10 cellular contexts compared by ENCODE assay signal in genomic region chr17:15409721-15410247, GRCh38. TPM values are rescaled to one million over a fixed set of nuclear protein-coding genes. Genes with fewer than 3 reads are reported as not detected.
A peak's percentile ranks its signal among the peaks of the same experiment; 100 is the strongest.
DNase-seq lines count a peak whose midpoint lies in the region; ATAC-seq and TF ChIP-seq lines count a peak whose summit lies in the region.
"Had no signal": no experiment of that assay in that cellular context is flagged by ENCODE, and none has a peak within 500 bp of the region (broad histone marks: within the 10 kb centered on the region; RNA-seq: fewer than 3 reads in every experiment).

No MANE protein-coding gene starts in this region.

- peak; percentile 64 to 73 for ATAC-seq in lower lobe of right lung
- no peak for ATAC-seq in GM18511 (IDR thresholded peaks at IDR 0.05; ENCODE audit: unreplicated experiment)

- WGBS in testis, 2 donors: 41 to 47% methylated on average over 14 of the region's 14 CpGs

- CTCF ChIA-PET in HEK293T (lab: Yijun Ruan, JAX): interaction anchor here (0.6 kb wide), 1 partner anchor 738 kb away, joined by 3 read pairs; no protein-coding TSS in a partner anchor

- peak overlapping the region in 1 of 2 donors; percentile 5 for H3K9ac ChIP-seq in duodenal mucosa (ENCODE audit: low read depth in 1 of 2, low read length in 2 of 2)

- TF ChIP-seq CTCF in lower lobe of right lung (IDR thresholded peaks at IDR 0.05): no peak
- TF ChIP-seq CTCF in testis (IDR thresholded peaks at IDR 0.05): no peak

- H3K27ac ChIP-seq in duodenal mucosa (ENCODE audit: low read depth, low read length) (peak overlapping the region; percentile 2), lower lobe of right lung (peak overlapping the region; percentile 69), testis (peak overlapping the region; percentile 52 to 81)

- peaks cover 3% of the 10 kb centered on the region for H3K4me1 Mint-ChIP-seq in T-helper 2 cell treated with Interferon-gamma antibody and Interleukin-4, amounts not matched to agents 5 μg/mL and 100 μg/mL, for 36 hours (ENCODE audit: low read depth)

- H3K36me3 Mint-ChIP-seq in T-helper 2 cell treated with Interferon-gamma antibody and Interleukin-4, amounts not matched to agents 5 μg/mL and 100 μg/mL, for 36 hours (ENCODE audit: low read depth): no peaks in the 10 kb centered on the region

- peaks cover 12 to 19% of the 10 kb centered on the region in 2 donors for H3K4me1 ChIP-seq in duodenal mucosa (ENCODE audit: control insufficient read depth in 1 of 2, insufficient read depth in 2 of 2, low read length in 2 of 2)
- H3K4me1 ChIP-seq in lower lobe of right lung: peaks cover 12% of the 10 kb centered on the region
- H3K4me1 ChIP-seq in testis: peaks cover 22% of the 10 kb centered on the region

- DNase-seq in HT1080 (ENCODE audit: low read depth) (peak; percentile 76), lower lobe of right lung (no peak), testis (peak; percentile 60), HUDEP-2 (lab: John Stamatoyannopoulos, UW; ENCODE audit: unreplicated experiment in 76 of 76) (no peak), HEK293T (ENCODE audit: extremely low spot score) (no peak)
- DNase-seq in T-helper 2 cell treated with Interferon-gamma antibody and Interleukin-4, amounts not matched to agents 5 μg/mL and 100 μg/mL, for 36 hours (ENCODE audit: low spot score): no peak
- DNase-seq: H7 had no signal

- no peaks in the 10 kb centered on the region for H3K9me3 ChIP-seq in duodenal mucosa (ENCODE audit: control insufficient read depth in 1 of 2, low read length in 2 of 2)
- H3K9me3 ChIP-seq in lower lobe of right lung: no peaks in the 10 kb centered on the region
- H3K9me3 ChIP-seq in testis: no peaks in the 10 kb centered on the region

- H3K27me3 ChIP-seq in duodenal mucosa (ENCODE audit: control insufficient read depth in 1 of 2, insufficient read depth in 2 of 2, low read length in 2 of 2) (no peaks in the 10 kb centered on the region), lower lobe of right lung (ENCODE audit: low read depth) (no peaks in the 10 kb centered on the region), testis (no peaks in the 10 kb centered on the region)

- H3K4me3 Mint-ChIP-seq in T-helper 2 cell treated with Interferon-gamma antibody and Interleukin-4, amounts not matched to agents 5 μg/mL and 100 μg/mL, for 36 hours: no peak overlapping the region
- H3K4me3 Mint-ChIP-seq: activated T-helper 1 cell treated with anti-CD3 and anti-CD28 coated beads, Interleukin-12 subunit alpha, Interleukin-12 subunit beta, Interleukin-2, Interleukin-4 antibody, amounts not matched to agents 30 ng/mL and 10 ng/mL and 1 ng/mL, durations not matched to agents 14 hours and 24 hours and 36 hours had no signal

- H3K9me3 Mint-ChIP-seq in T-helper 2 cell treated with Interferon-gamma antibody and Interleukin-4, amounts not matched to agents 5 μg/mL and 100 μg/mL, for 36 hours: no peaks in the 10 kb centered on the region
- H3K9me3 Mint-ChIP-seq: activated T-helper 1 cell treated with anti-CD3 and anti-CD28 coated beads, Interleukin-12 subunit alpha, Interleukin-12 subunit beta, Interleukin-2, Interleukin-4 antibody, amounts not matched to agents 30 ng/mL and 10 ng/mL and 1 ng/mL, durations not matched to agents 14 hours and 24 hours and 36 hours had no signal

- H3K36me3 ChIP-seq in duodenal mucosa (ENCODE audit: control insufficient read depth in 1 of 2, insufficient read depth in 2 of 2, low read length in 2 of 2): no peaks in the 10 kb centered on the region
- no peaks in the 10 kb centered on the region for H3K36me3 ChIP-seq in lower lobe of right lung
- H3K36me3 ChIP-seq in testis (ENCODE audit: low read depth, missing control alignments): no peaks in the 10 kb centered on the region

- TF ChIP-seq POLR2A in testis (IDR thresholded peaks at IDR 0.05): no peak

- intact Hi-C loops in lower lobe of right lung (cut with DNase I): no loop called here
- intact Hi-C loops in testis (cut with DNase I; ENCODE audit: low total_unique reads): no loop called here

- POLR2A ChIA-PET in HEK293T (lab: Yijun Ruan, JAX): no interaction called here

- H3K27me3 Mint-ChIP-seq in T-helper 2 cell treated with Interferon-gamma antibody and Interleukin-4, amounts not matched to agents 5 μg/mL and 100 μg/mL, for 36 hours (ENCODE audit: low read depth): no peaks in the 10 kb centered on the region

- H3K27ac Mint-ChIP-seq in T-helper 2 cell treated with Interferon-gamma antibody and Interleukin-4, amounts not matched to agents 5 μg/mL and 100 μg/mL, for 36 hours: no peak overlapping the region
- H3K27ac Mint-ChIP-seq: activated T-helper 1 cell treated with anti-CD3 and anti-CD28 coated beads, Interleukin-12 subunit alpha, Interleukin-12 subunit beta, Interleukin-2, Interleukin-4 antibody, amounts not matched to agents 30 ng/mL and 10 ng/mL and 1 ng/mL, durations not matched to agents 14 hours and 24 hours and 36 hours had no signal

- H3K4me3 ChIP-seq in duodenal mucosa (ENCODE audit: low read depth in 1 of 2, low read length in 2 of 2) (no peak overlapping the region), lower lobe of right lung (no peak overlapping the region), testis (no peak overlapping the region)

TF ChIP-seq in HEK293T, 16 proteins besides CTCF, POLR2A, EP300 and RAD21:
- no peak for TF ChIP-seq PKNOX1 (IDR thresholded peaks at IDR 0.05)
- no peak for TF ChIP-seq ZNF384 (IDR thresholded peaks at IDR 0.05)
- no peak for TF ChIP-seq L3MBTL2 (conservative IDR thresholded peaks at IDR 0.05)
- no peak for TF ChIP-seq HDGF (IDR thresholded peaks at IDR 0.05; ENCODE audit: borderline replicate concordance)
- TF ChIP-seq FOXK2 (IDR thresholded peaks at IDR 0.05): no peak
- no peak for TF ChIP-seq CTBP1 (IDR thresholded peaks at IDR 0.05; ENCODE audit: borderline replicate concordance)
- no peak for TF ChIP-seq NFRKB (IDR thresholded peaks at IDR 0.05)
- TF ChIP-seq FOXA1 (IDR thresholded peaks at IDR 0.05): no peak
- no peak for TF ChIP-seq BHLHE40 (IDR thresholded peaks at IDR 0.05; ENCODE audit: borderline replicate concordance)
- TF ChIP-seq TARDBP (IDR thresholded peaks at IDR 0.05): no peak
- no peak for TF ChIP-seq FOXM1 (IDR thresholded peaks at IDR 0.05; ENCODE audit: borderline replicate concordance)
- TF ChIP-seq ELF4 (IDR thresholded peaks at IDR 0.05): no peak
- TF ChIP-seq LEF1 (IDR thresholded peaks at IDR 0.05; ENCODE audit: borderline replicate concordance): no peak
- no peak for TF ChIP-seq ARNT (IDR thresholded peaks at IDR 0.05)
- no peak for TF ChIP-seq SP1 (IDR thresholded peaks at IDR 0.05)
- no peak for TF ChIP-seq SUZ12 (IDR thresholded peaks at IDR 0.05)
TF ChIP-seq in HEK293T: peak in this region for 0.

RNA-seq across cellular contexts. Expression of gene CDRT4, which starts 57.6 kb away (rescaled TPM):
- total RNA-seq in HT1080 (2014; rRNA removed; shearing (Covaris generic)): 0.53 TPM in 1 of 2 replicates, not detected in the other
- polyA plus RNA-seq in HT1080 (2015; cell fraction: cytosol; rRNA removed): 0.21 and 0.43 TPM in 2 replicates
- 3.3 and 5.6 TPM in 2 replicates for polyA plus RNA-seq in HT1080 (2015; cell fraction: nucleus; rRNA removed)
- total RNA-seq in lower lobe of right lung (13.4 TPM), testis (10 to 100 TPM; 11.7 to 30.2 TPM)
- polyA plus RNA-seq in testis (ENCODE audit: insufficient read depth, low read depth, low replicate concordance): 28.3 TPM

Comparison
In these comparisons a context has a peak if more than half of its experiments do, and no peak if none do; other contexts are left out.
1. DNase-seq: peak in HT1080 (single experiment) and testis (single experiment); none in lower lobe of right lung (single experiment), HUDEP-2 (0 of 76), T-helper 2 cell treated with Interferon-gamma antibody and Interleukin-4, amounts not matched to agents 5 μg/mL and 100 μg/mL, for 36 hours (single experiment) and HEK293T (single experiment).
2. H3K27ac ChIP-seq: peak in every context shown above with its lines; median percentile 69 in lower lobe of right lung; 66 in testis; 2 in duodenal mucosa.